Comparison of ENCODE assay signal across 15 cellular contexts in genomic region chr10:7635431-7636125, GRCh38. TPM values are rescaled to one million over a fixed set of nuclear protein-coding genes. Genes with fewer than 3 reads are reported as not detected.
DNase-seq lines count a peak whose midpoint lies in the region; ATAC-seq and TF ChIP-seq lines count a peak whose summit lies in the region.
"Had no signal": no experiment of that assay in that cellular context is flagged by ENCODE, and none has a peak within 500 bp of the region (broad histone marks: within the 10 kb centered on the region; RNA-seq: fewer than 3 reads in every experiment).

No MANE protein-coding gene starts in this region.

- peak overlapping the region; percentile 44 for H3K27ac ChIP-seq in iPS-18a (ENCODE audit: low read length)
- H3K27ac ChIP-seq in psoas muscle = peak overlapping the region; percentile 11
- no peak overlapping the region for H3K27ac ChIP-seq in Peyer's patch
- H3K27ac ChIP-seq: C4-2B had no signal

- H3K9ac ChIP-seq in NT2/D1 (ENCODE audit: insufficient read length, low read depth) (no peak overlapping the region), iPS-18a (ENCODE audit: low read length) (peak overlapping the region; percentile 19)

- no peak for ATAC-seq in psoas muscle
- ATAC-seq in HG02759 (IDR thresholded peaks at IDR 0.05; ENCODE audit: unreplicated experiment) = no peak
- no peak for ATAC-seq in GM19455 (IDR thresholded peaks at IDR 0.05; ENCODE audit: unreplicated experiment)

- no peaks in the 10 kb centered on the region for H3K27me3 ChIP-seq in NT2/D1 (ENCODE audit: insufficient read depth, insufficient read length)
- no peaks in the 10 kb centered on the region for H3K27me3 ChIP-seq in iPS-18a (ENCODE audit: control insufficient read depth, insufficient read depth, low read length)
- peaks cover 0 to 2% (median 0%) of the 10 kb centered on the region in 3 donors for H3K27me3 ChIP-seq in psoas muscle (ENCODE audit: insufficient read depth in 3 of 3, low read length in 2 of 3)
- no peaks in the 10 kb centered on the region for H3K27me3 ChIP-seq in Peyer's patch

- peak; percentile 59 for DNase-seq in ELF-1 (ENCODE audit: low read depth, low spot score)
- DNase-seq in NT2/D1 (ENCODE audit: low read depth, low spot score) = peak; percentile 77
- no peak for DNase-seq in psoas muscle
- no peak for DNase-seq in Peyer's patch
- DNase-seq in activated T-cell treated with anti-CD3 and anti-CD28 coated beads, Interleukin-2, amount 50 U/mL, for 1 hour = no peak
- DNase-seq: NCI-H187 treated with DMSO at 0.1 percent for 48 hours, NCI-H2171, SHP77 treated with DMSO at 0.1 percent for 48 hours had no signal

- no peak overlapping the region for H3K4me3 ChIP-seq in NT2/D1 (ENCODE audit: insufficient read length, low read depth)
- peak overlapping the region; percentile 34 for H3K4me3 ChIP-seq in iPS-18a (ENCODE audit: low read length)
- H3K4me3 ChIP-seq in psoas muscle = no peak overlapping the region
- H3K4me3 ChIP-seq in Peyer's patch = no peak overlapping the region

- TF ChIP-seq CTCF in psoas muscle (IDR thresholded peaks at IDR 0.05) = no peak
- no peak for TF ChIP-seq CTCF in Peyer's patch (IDR thresholded peaks at IDR 0.05)

- TF ChIP-seq POLR2A in Peyer's patch (IDR thresholded peaks at IDR 0.05) = no peak

- WGBS in psoas muscle, 3 donors = 91 to 92% (median 91%) methylated on average over 7 of the region's 7 CpGs

- H3K4me1 ChIP-seq in NT2/D1 (ENCODE audit: insufficient read depth, insufficient read length) (peaks cover 3% of the 10 kb centered on the region), iPS-18a (ENCODE audit: control insufficient read depth, low read depth, low read length) (peaks cover 9% of the 10 kb centered on the region), psoas muscle (no peaks in the 10 kb centered on the region), Peyer's patch (no peaks in the 10 kb centered on the region)

- intact Hi-C loops in psoas muscle (cut with DNase I) = no loop called here

- H3K9me3 ChIP-seq in NT2/D1 (ENCODE audit: insufficient read depth, low read length) = 0 out of 2 replicates have a peak, but pooled peaks cover 4% of the 10 kb centered on the region
- H3K9me3 ChIP-seq in iPS-18a (ENCODE audit: control insufficient read depth, low read depth, low read length) = no peaks in the 10 kb centered on the region
- H3K9me3 ChIP-seq in psoas muscle = peaks cover 7% of the 10 kb centered on the region
- no peaks in the 10 kb centered on the region for H3K9me3 ChIP-seq in Peyer's patch

- H3K36me3 ChIP-seq in NT2/D1 (ENCODE audit: insufficient read depth, insufficient read length, low read length) = no peaks in the 10 kb centered on the region
- H3K36me3 ChIP-seq in iPS-18a (ENCODE audit: control insufficient read depth, low read depth, low read length) = no peaks in the 10 kb centered on the region
- H3K36me3 ChIP-seq in psoas muscle (ENCODE audit: insufficient read depth in 1 of 2, low read depth in 1 of 2) = no peaks in the 10 kb centered on the region
- H3K36me3 ChIP-seq in Peyer's patch = peaks cover 0 to 7% (median 0%) of the 10 kb centered on the region in 3 donors

RNA-seq across cellular contexts. Expression of gene ITIH5, which starts 31.2 kb away (rescaled TPM):
- total RNA-seq in psoas muscle (10 to 100 TPM in 2 of 4 donors, 1 to 10 TPM in 2; 2.9 to 13.0 (median 7.4) TPM), Peyer's patch (10 to 100 TPM in 1 of 4 donors, 1 to 10 TPM in 3; 1.9 to 29.7 (median 4.9) TPM)
- 1 to 10 TPM; 1.3 to 2.3 (median 1.9) TPM for polyA plus RNA-seq in psoas muscle
- total RNA-seq: LHCN-M2, NCI-H460 had no signal
- polyA plus RNA-seq: IgD-negative memory B cell had no signal

Comparison
In these comparisons a context has a peak if more than half of its experiments do, and no peak if none do; other contexts are left out.
1. DNase-seq: peak in ELF-1 (single experiment) and NT2/D1 (single experiment); none in psoas muscle (0 of 2), Peyer's patch (0 of 3) and activated T-cell treated with anti-CD3 and anti-CD28 coated beads, Interleukin-2, amount 50 U/mL, for 1 hour (single experiment).
2. H3K27ac ChIP-seq: peak in iPS-18a (single experiment) and psoas muscle (single experiment); none in Peyer's patch (0 of 4).